Comparison of ENCODE assay signal across 22 cellular contexts in genomic region chr20:51811040-51811351, GRCh38. TPM values are rescaled to one million over a fixed set of nuclear protein-coding genes. Genes with fewer than 3 reads are reported as not detected.
DNase-seq lines count a peak whose midpoint lies in the region; ATAC-seq and TF ChIP-seq lines count a peak whose summit lies in the region.
"Had no signal": no experiment of that assay in that cellular context is flagged by ENCODE, and none has a peak within 500 bp of the region (broad histone marks: within the 10 kb centered on the region; RNA-seq: fewer than 3 reads in every experiment).

No MANE protein-coding gene starts in this region.

- no peak for ATAC-seq in HG03196 (IDR thresholded peaks at IDR 0.05; ENCODE audit: unreplicated experiment)
- ATAC-seq in activated CD8-positive, alpha-beta T cell treated with anti-CD3 and anti-CD28 coated beads for 36 hours = no peak
- ATAC-seq: left colon had no signal

- TF ChIP-seq CTCF in Caco-2 (IDR thresholded peaks at IDR 0.05; ENCODE audit: insufficient read depth in 1 of 2, low read depth in 1 of 2, low read length in 1 of 2, severe bottlenecking in 1 of 2, unreplicated experiment in 1 of 2) (no peak), cardiac fibroblast (IDR thresholded peaks at IDR 0.05; ENCODE audit: low read depth, low read length) (no peak), Calu3 (IDR thresholded peaks at IDR 0.05; ENCODE audit: unreplicated experiment) (no peak)
- no peak for TF ChIP-seq CTCF in activated CD8-positive, alpha-beta T cell treated with anti-CD3 and anti-CD28 coated beads for 36 hours (IDR thresholded peaks at IDR 0.05)

- peaks cover 36% of the 10 kb centered on the region for H3K4me1 ChIP-seq in Caco-2
- H3K4me1 ChIP-seq: prostate gland, SJCRH30, spleen had no signal

- H3K27me3 Mint-ChIP-seq in Caco-2 (ENCODE audit: insufficient read depth, unreplicated experiment) = no peaks in the 10 kb centered on the region
- H3K27me3 Mint-ChIP-seq in Calu3 (ENCODE audit: unreplicated experiment) = no peaks in the 10 kb centered on the region
- peaks cover 9% of the 10 kb centered on the region for H3K27me3 Mint-ChIP-seq in activated CD8-positive, alpha-beta T cell treated with anti-CD3 and anti-CD28 coated beads for 36 hours

- H3K9me3 Mint-ChIP-seq in Caco-2 (ENCODE audit: unreplicated experiment) (no peaks in the 10 kb centered on the region), Calu3 (ENCODE audit: low read depth, unreplicated experiment) (no peaks in the 10 kb centered on the region)
- H3K9me3 Mint-ChIP-seq in activated CD8-positive, alpha-beta T cell treated with anti-CD3 and anti-CD28 coated beads for 36 hours = no peaks in the 10 kb centered on the region
- H3K9me3 Mint-ChIP-seq: activated CD4-positive, alpha-beta memory T cell treated with anti-CD3 and anti-CD28 coated beads for 36 hours; CD4-positive, alpha-beta T cell had no signal

- DNase-seq in Caco-2 = peak; percentile 45 to 56
- DNase-seq in HuH-7 (ENCODE audit: low spot score) = peak; percentile 65
- peak; percentile 32 to 38 for DNase-seq in cardiac fibroblast (ENCODE audit: low read depth in 2 of 2)
- peak; percentile 97 for DNase-seq in iris pigment epithelial cell (ENCODE audit: low read depth)
- no peak for DNase-seq in Calu3
- DNase-seq in activated CD4-positive, alpha-beta T cell treated with anti-CD3 and anti-CD28 coated beads for 4 hours = no peak
- DNase-seq in activated CD8-positive, alpha-beta T cell treated with anti-CD3 and anti-CD28 coated beads for 36 hours = no peak
- DNase-seq: ACHN; activated CD4-positive, alpha-beta memory T cell treated with anti-CD3 and anti-CD28 coated beads for 36 hours; anterior cingulate cortex; CD4-positive, alpha-beta T cell; DMS79 treated with DMSO at 0.1 percent for 48 hours; left colon; NCI-H1436; SJCRH30; spleen; stimulated activated CD4-positive, alpha-beta T cell treated with anti-CD3 and anti-CD28 coated beads, Interleukin-4, amount 100 ng/mL, for 4 hours; T-helper 2 cell; WERI-Rb-1 had no signal

- H3K4me1 Mint-ChIP-seq in Caco-2 (ENCODE audit: low read depth, unreplicated experiment) (peaks cover 35% of the 10 kb centered on the region), Calu3 (ENCODE audit: low read depth, unreplicated experiment) (no peaks in the 10 kb centered on the region)
- no peaks in the 10 kb centered on the region for H3K4me1 Mint-ChIP-seq in activated CD8-positive, alpha-beta T cell treated with anti-CD3 and anti-CD28 coated beads for 36 hours (ENCODE audit: low read depth)

- H3K27ac Mint-ChIP-seq in Caco-2 (ENCODE audit: unreplicated experiment) (peak overlapping the region; percentile 32), Calu3 (ENCODE audit: unreplicated experiment) (no peak overlapping the region)
- H3K27ac Mint-ChIP-seq in activated CD8-positive, alpha-beta T cell treated with anti-CD3 and anti-CD28 coated beads for 36 hours = no peak overlapping the region
- H3K27ac Mint-ChIP-seq: activated CD4-positive, alpha-beta memory T cell treated with anti-CD3 and anti-CD28 coated beads for 36 hours; CD4-positive, alpha-beta T cell had no signal

- CTCF ChIA-PET in Caco-2 (lab: Charles Lee) = interaction anchor here (0.5 to 1.0 kb wide), 2 partner anchors 11 to 824 kb away, joined by 3 to 5 read pairs; no protein-coding TSS in a partner anchor
- CTCF ChIA-PET in Calu3 (lab: Charles Lee) = interaction anchor here (0.7 kb wide), 1 partner anchor 12 kb away, joined by 3 read pairs; no protein-coding TSS in a partner anchor
- CTCF ChIA-PET in activated CD8-positive, alpha-beta T cell treated with anti-CD3 and anti-CD28 coated beads for 36 hours (lab: Charles Lee) = no interaction called here

- no peaks in the 10 kb centered on the region for H3K36me3 ChIP-seq in Caco-2 (ENCODE audit: control insufficient read depth, insufficient read depth, low read length)
- H3K36me3 ChIP-seq: prostate gland, SJCRH30, spleen, WERI-Rb-1 had no signal

- H3K9me3 ChIP-seq in Caco-2 = no peaks in the 10 kb centered on the region
- H3K9me3 ChIP-seq: prostate gland, SJCRH30, spleen had no signal

- H3K4me3 ChIP-seq in Caco-2 (ENCODE audit: low read depth, low read length) (no peak overlapping the region), cardiac fibroblast (replicated peaks in 1 of 2; ENCODE audit: low read depth in 2 of 2, low read length in 2 of 2) (no peak overlapping the region)
- H3K4me3 ChIP-seq: prostate gland, SJCRH30, spleen had no signal

- H3K4me3 Mint-ChIP-seq in Caco-2 (ENCODE audit: unreplicated experiment) (no peak overlapping the region), Calu3 (ENCODE audit: low read depth, unreplicated experiment) (no peak overlapping the region)
- no peak overlapping the region for H3K4me3 Mint-ChIP-seq in activated CD8-positive, alpha-beta T cell treated with anti-CD3 and anti-CD28 coated beads for 36 hours
- H3K4me3 Mint-ChIP-seq: activated CD4-positive, alpha-beta memory T cell treated with anti-CD3 and anti-CD28 coated beads for 36 hours; CD4-positive, alpha-beta T cell had no signal

- intact Hi-C loops in Caco-2 (cut with micrococcal nuclease; ENCODE audit: unreplicated experiment) (loop anchor here (2.0 kb wide), 1 partner anchor 62 kb away; no protein-coding TSS in a partner anchor), Calu3 (cut with micrococcal nuclease; ENCODE audit: unreplicated experiment) (no loop called here)
- intact Hi-C loops in activated CD8-positive, alpha-beta T cell treated with anti-CD3 and anti-CD28 coated beads for 36 hours (cut with micrococcal nuclease) = no loop called here

- H3K36me3 Mint-ChIP-seq in Caco-2 (ENCODE audit: insufficient read depth, unreplicated experiment) = no peaks in the 10 kb centered on the region
- no peaks in the 10 kb centered on the region for H3K36me3 Mint-ChIP-seq in Calu3 (ENCODE audit: insufficient read depth, unreplicated experiment)
- H3K36me3 Mint-ChIP-seq in activated CD8-positive, alpha-beta T cell treated with anti-CD3 and anti-CD28 coated beads for 36 hours (ENCODE audit: low read depth) = no peaks in the 10 kb centered on the region
- H3K36me3 Mint-ChIP-seq: activated CD4-positive, alpha-beta memory T cell treated with anti-CD3 and anti-CD28 coated beads for 36 hours had no signal

- no peaks in the 10 kb centered on the region for H3K27me3 ChIP-seq in Caco-2 (replicated peaks; ENCODE audit: control insufficient read depth, insufficient read depth, low read length)

- BruUV-seq in Caco-2 (replicated peaks; lab: Mats Ljungman, UMichigan) (no TSS peak), Calu3 (replicated peaks; lab: Mats Ljungman, UMichigan) (no TSS peak)

- POLR2A ChIA-PET in Caco-2 (lab: Charles Lee) = no interaction called here
- POLR2A ChIA-PET in activated CD8-positive, alpha-beta T cell treated with anti-CD3 and anti-CD28 coated beads for 36 hours (lab: Charles Lee) = no interaction called here

RNA-seq across cellular contexts. Expression of gene SALL4, which starts 8.7 kb away (rescaled TPM):
- total RNA-seq in Caco-2 (2022) = 75.8 and 84.5 TPM in 2 replicates
- 7.6 and 9.5 TPM in 2 replicates for total RNA-seq in Calu3 (2022)
- total RNA-seq in activated CD8-positive, alpha-beta T cell treated with anti-CD3 and anti-CD28 coated beads for 36 hours = under 1 TPM; 0.74 to 0.92 TPM
- total RNA-seq: activated CD4-positive, alpha-beta memory T cell treated with anti-CD3 and anti-CD28 coated beads for 36 hours; mononuclear cell; SJCRH30 had no signal

RNA-seq across cellular contexts. Expression of gene ATP9A, which starts 42.8 kb away (rescaled TPM):
- total RNA-seq in Caco-2 (2022) (102 and 104 TPM in 2 replicates), Calu3 (2022) (90.3 and 98.5 TPM in 2 replicates)
- under 1 TPM; 0.58 to 0.65 TPM for total RNA-seq in activated CD8-positive, alpha-beta T cell treated with anti-CD3 and anti-CD28 coated beads for 36 hours

Comparison
In these comparisons a context has a peak if more than half of its experiments do, and no peak if none do; other contexts are left out.
1. DNase-seq: peak in Caco-2 (2 of 2), HuH-7 (single experiment), cardiac fibroblast (2 of 2) and iris pigment epithelial cell (single experiment); none in Calu3 (single experiment), activated CD4-positive, alpha-beta T cell treated with anti-CD3 and anti-CD28 coated beads for 4 hours (0 of 2) and activated CD8-positive, alpha-beta T cell treated with anti-CD3 and anti-CD28 coated beads for 36 hours (single experiment).
2. RNA of gene ATP9A, which starts 42.8 kb away (total RNA-seq): 102 to 104 TPM in Caco-2 and 90.3 to 98.5 TPM in Calu3; 0.58 to 0.65 TPM in activated CD8-positive, alpha-beta T cell treated with anti-CD3 and anti-CD28 coated beads for 36 hours; every median in the first group is over 10 times any median in the second.